8 cellular contexts compared by ENCODE assay signal in genomic region chr17:19004601-19005441, GRCh38. TPM values are rescaled to one million over a fixed set of nuclear protein-coding genes. Genes with fewer than 3 reads are reported as not detected.
A peak's percentile ranks its signal among the peaks of the same experiment; 100 is the strongest.
DNase-seq lines count a peak whose midpoint lies in the region; ATAC-seq and TF ChIP-seq lines count a peak whose summit lies in the region.

Gene FAM83G, minus strand, starts transcription at chr17:19004764. Its CDS starts 723 bp downstream, at chr17:19004041.

- peak within 1 kb of the TSS; percentile 81 for H3K4me3 Mint-ChIP-seq in activated CD8-positive, alpha-beta memory T cell treated with anti-CD3 and anti-CD28 coated beads, Interleukin-2, amount 10 ng/mL, durations not matched to agents 7 days and 5 days
- H3K4me3 Mint-ChIP-seq in stimulated activated naive B cell treated with anti-CD40 and anti-IgM and Interleukin-4, amounts not matched to agents 10 μg/mL and 1 μg/mL and 100 μg/mL, for 72 hours, result peak within 1 kb of the TSS; percentile 85 to 86

- peaks cover 15% of the 10 kb centered on the region for H3K27me3 Mint-ChIP-seq in activated CD8-positive, alpha-beta memory T cell treated with anti-CD3 and anti-CD28 coated beads, Interleukin-2, amount 10 ng/mL, durations not matched to agents 7 days and 5 days
- peaks cover 0 to 4% of the 10 kb centered on the region in 2 donors for H3K27me3 Mint-ChIP-seq in stimulated activated naive B cell treated with anti-CD40 and anti-IgM and Interleukin-4, amounts not matched to agents 10 μg/mL and 1 μg/mL and 100 μg/mL, for 72 hours

- TF ChIP-seq CTCF in epithelial cell of esophagus (IDR thresholded peaks at IDR 0.05; ENCODE audit: insufficient read depth, low read depth, low read length, missing control alignments), result no peak

- H3K27ac Mint-ChIP-seq in activated CD8-positive, alpha-beta memory T cell treated with anti-CD3 and anti-CD28 coated beads, Interleukin-2, amount 10 ng/mL, durations not matched to agents 7 days and 5 days, result peak within 1 kb of the TSS; percentile 70
- H3K27ac Mint-ChIP-seq in stimulated activated naive B cell treated with anti-CD40 and anti-IgM and Interleukin-4, amounts not matched to agents 10 μg/mL and 1 μg/mL and 100 μg/mL, for 72 hours, result peak within 1 kb of the TSS; percentile 92

- peak; percentile 70 for ATAC-seq in GM18517 (IDR thresholded peaks at IDR 0.05; ENCODE audit: unreplicated experiment)
- peak; percentile 70 for ATAC-seq in HG02852 (IDR thresholded peaks at IDR 0.05; ENCODE audit: unreplicated experiment)
- peak; percentile 88 for ATAC-seq in activated CD8-positive, alpha-beta memory T cell treated with anti-CD3 and anti-CD28 coated beads, Interleukin-2, amount 10 ng/mL, durations not matched to agents 7 days and 5 days
- ATAC-seq in stimulated activated naive B cell treated with anti-CD40 and anti-IgM and Interleukin-4, amounts not matched to agents 10 μg/mL and 1 μg/mL and 100 μg/mL, for 72 hours (replicated peaks), result peak; percentile 90 to 93

- no peaks in the 10 kb centered on the region for H3K36me3 Mint-ChIP-seq in activated CD8-positive, alpha-beta memory T cell treated with anti-CD3 and anti-CD28 coated beads, Interleukin-2, amount 10 ng/mL, durations not matched to agents 7 days and 5 days
- H3K36me3 Mint-ChIP-seq in stimulated activated naive B cell treated with anti-CD40 and anti-IgM and Interleukin-4, amounts not matched to agents 10 μg/mL and 1 μg/mL and 100 μg/mL, for 72 hours, result peaks cover 17 to 21% of the 10 kb centered on the region in 2 donors

- peak within 1 kb of the TSS; percentile 65 for H3K4me3 ChIP-seq in epithelial cell of esophagus (ENCODE audit: low read length)

- CTCF ChIA-PET in activated CD8-positive, alpha-beta memory T cell treated with anti-CD3 and anti-CD28 coated beads, Interleukin-2, amount 10 ng/mL, durations not matched to agents 7 days and 5 days (lab: Charles Lee), result interaction anchor here (1.4 to 3.8 kb wide), 3 partner anchors 44 to 644 kb away, joined by 3 to 15 read pairs (median 4); partner anchors contain the start of gene ALDH3A2

- DNase-seq in NCI-H526 treated with DMSO at 0.1 percent for 48 hours (lab: John Stamatoyannopoulos, UW), result peak; percentile 15
- peak; percentile 88 for DNase-seq in activated CD8-positive, alpha-beta memory T cell treated with anti-CD3 and anti-CD28 coated beads, Interleukin-2, amount 10 ng/mL, durations not matched to agents 7 days and 5 days
- DNase-seq in epithelial cell of esophagus (ENCODE audit: low read depth), result peak; percentile 92
- DNase-seq in myocyte (ENCODE audit: low read depth), result peak; percentile 64
- peak; percentile 71 for DNase-seq in stimulated activated naive B cell treated with anti-CD40 and anti-IgM and Interleukin-4, amounts not matched to agents 10 μg/mL and 1 μg/mL and 100 μg/mL, for 72 hours
- no peak for DNase-seq in OCI-M2 (lab: John Stamatoyannopoulos, UW; ENCODE audit: unreplicated experiment)

- H3K9me3 Mint-ChIP-seq in activated CD8-positive, alpha-beta memory T cell treated with anti-CD3 and anti-CD28 coated beads, Interleukin-2, amount 10 ng/mL, durations not matched to agents 7 days and 5 days (ENCODE audit: low read depth), result no peaks in the 10 kb centered on the region
- no peaks in the 10 kb centered on the region for H3K9me3 Mint-ChIP-seq in stimulated activated naive B cell treated with anti-CD40 and anti-IgM and Interleukin-4, amounts not matched to agents 10 μg/mL and 1 μg/mL and 100 μg/mL, for 72 hours

- H3K4me1 Mint-ChIP-seq in activated CD8-positive, alpha-beta memory T cell treated with anti-CD3 and anti-CD28 coated beads, Interleukin-2, amount 10 ng/mL, durations not matched to agents 7 days and 5 days, result peaks cover 19% of the 10 kb centered on the region
- peaks cover 24 to 49% of the 10 kb centered on the region in 2 donors for H3K4me1 Mint-ChIP-seq in stimulated activated naive B cell treated with anti-CD40 and anti-IgM and Interleukin-4, amounts not matched to agents 10 μg/mL and 1 μg/mL and 100 μg/mL, for 72 hours

RNA-seq across cellular contexts. Expression of gene FAM83G, which starts in this region (rescaled TPM):
- 1 to 10 TPM; 4.7 to 4.8 TPM for total RNA-seq in activated CD8-positive, alpha-beta memory T cell treated with anti-CD3 and anti-CD28 coated beads, Interleukin-2, amount 10 ng/mL, durations not matched to agents 7 days and 5 days
- 4.3 and 6.0 TPM in 2 replicates for total RNA-seq in myocyte
- polyA plus RNA-seq in myocyte (2012), result 5.6 TPM
